Comparison of ENCODE assay signal across 8 cellular contexts in the genomic region with DNA sequence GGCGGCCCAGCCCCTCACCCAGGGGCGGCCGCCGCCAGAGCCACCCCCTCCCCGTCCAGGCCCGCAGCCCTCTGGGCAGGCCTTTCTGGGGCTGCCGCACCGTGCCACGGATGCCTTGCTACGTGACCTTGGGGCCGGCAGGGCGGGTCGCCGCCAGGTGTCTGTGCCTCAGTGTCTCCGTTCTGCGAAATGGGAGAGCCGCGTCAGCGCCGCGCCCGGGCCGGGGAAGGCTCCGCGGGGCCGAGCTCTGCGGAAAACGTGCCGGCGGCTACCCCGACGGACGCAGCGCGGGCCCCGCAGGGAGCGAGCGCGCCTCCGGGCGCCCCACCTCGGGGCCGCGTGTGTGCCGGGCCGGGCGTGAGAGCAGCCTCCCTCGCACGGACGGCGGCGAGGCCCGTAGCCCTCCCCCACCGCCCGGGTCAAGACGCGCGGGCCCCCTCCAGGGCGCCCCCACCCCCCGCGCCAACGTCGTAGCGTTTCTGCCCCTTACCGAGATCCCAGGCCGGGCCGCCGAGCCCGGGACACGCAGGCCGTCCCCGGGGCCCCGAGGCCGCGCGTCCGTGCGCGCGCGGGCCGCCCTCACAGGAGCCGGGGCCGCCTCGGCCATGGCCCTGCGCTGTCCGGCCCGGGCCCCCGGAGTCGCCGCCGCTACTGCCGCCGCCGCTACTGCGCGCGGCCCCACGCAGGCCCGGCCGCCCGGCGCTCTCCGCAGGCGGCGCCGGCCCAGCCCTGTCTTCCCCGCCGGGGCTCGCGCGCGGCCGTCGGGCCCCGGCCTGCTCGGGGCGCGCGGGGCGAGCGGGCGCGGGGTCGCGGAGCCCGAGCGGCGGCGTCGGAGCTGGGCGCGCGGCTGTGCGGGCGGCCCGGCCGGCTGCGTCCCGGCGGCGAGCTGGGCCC. TPM values are rescaled to one million over a fixed set of nuclear protein-coding genes. Genes with fewer than 3 reads are reported as not detected.
DNase-seq lines count a peak whose midpoint lies in the region; ATAC-seq and TF ChIP-seq lines count a peak whose summit lies in the region.

No MANE protein-coding gene starts in this region.

- no peak for TF ChIP-seq EP300 in sigmoid colon (IDR thresholded peaks at IDR 0.05)

- H2AFZ ChIP-seq in DND-41 (ENCODE audit: low read depth, low read length): no peak overlapping the region

- H3K27me3 ChIP-seq in DND-41 (ENCODE audit: insufficient read depth, low read length, poor library complexity): peaks cover 4% of the 10 kb centered on the region
- no peaks in the 10 kb centered on the region for H3K27me3 ChIP-seq in left ventricle myocardium inferior (ENCODE audit: low read depth)
- H3K27me3 ChIP-seq in sigmoid colon: no peaks in the 10 kb centered on the region

- peaks cover 4% of the 10 kb centered on the region; the same call in 1 of the 2 replicates for H4K20me1 ChIP-seq in DND-41 (ENCODE audit: insufficient read depth, low read length)

- H3K4me2 ChIP-seq in DND-41 (ENCODE audit: insufficient read depth, low read length): peak overlapping the region; percentile 79

- H3K4me1 ChIP-seq in DND-41 (ENCODE audit: insufficient read depth, low read length) (peaks cover 28% of the 10 kb centered on the region), left ventricle myocardium inferior (peaks cover 40% of the 10 kb centered on the region), sigmoid colon (peaks cover 0 to 26% (median 22%) of the 10 kb centered on the region in 4 donors)

- no peak for DNase-seq in DND-41
- DNase-seq in activated T-cell treated with anti-CD3 and anti-CD28 coated beads, Interleukin-2, amount 50 U/mL, for 48 hours: peak; percentile 48 to 54
- no peak for DNase-seq in left ventricle myocardium inferior
- no peak for DNase-seq in sigmoid colon
- no peak for DNase-seq in T-helper 9 cell
- DNase-seq in OCI-M2 (lab: John Stamatoyannopoulos, UW; ENCODE audit: unreplicated experiment): no peak

- intact Hi-C loops in left ventricle myocardium inferior (cut with micrococcal nuclease) (no loop called here), sigmoid colon (cut with DNase I) (loop anchor here (2.0 to 5.0 kb wide), 2 partner anchors 37 to 38 kb away; partner anchors contain the start of gene ZNF746)

- ATAC-seq in DND-41 (ENCODE audit: insufficient read depth, low read depth): peak; percentile 5; the same call in 1 of the 3 replicates
- peak; percentile 41 for ATAC-seq in GM19395 (IDR thresholded peaks at IDR 0.05; ENCODE audit: unreplicated experiment)
- peak; percentile 36 for ATAC-seq in HG03439 (IDR thresholded peaks at IDR 0.05; ENCODE audit: unreplicated experiment)

- no peaks in the 10 kb centered on the region for H3K9me3 ChIP-seq in DND-41 (ENCODE audit: insufficient read depth, low read length, severe bottlenecking)
- no peaks in the 10 kb centered on the region for H3K9me3 ChIP-seq in left ventricle myocardium inferior (replicated peaks)
- no peaks in the 10 kb centered on the region for H3K9me3 ChIP-seq in sigmoid colon

- H3K36me3 ChIP-seq in DND-41 (ENCODE audit: insufficient read depth, low read length) (peaks cover 16% of the 10 kb centered on the region), left ventricle myocardium inferior (peaks cover 22% of the 10 kb centered on the region), sigmoid colon (peaks cover 0 to 10% (median 10%) of the 10 kb centered on the region in 4 donors)

- H3K9ac ChIP-seq in DND-41 (ENCODE audit: low read depth, low read length): peak overlapping the region; percentile 90

- no peak overlapping the region for H3K27ac ChIP-seq in DND-41 (ENCODE audit: low read length)
- H3K27ac ChIP-seq in left ventricle myocardium inferior (replicated peaks): peak overlapping the region; percentile 88
- peak overlapping the region; percentile 40 to 80 (median 62) for H3K27ac ChIP-seq in sigmoid colon

- TF ChIP-seq CTCF in DND-41 (IDR thresholded peaks at IDR 0.05; ENCODE audit: borderline replicate concordance, extremely low read depth, low read length, poor library complexity, severe bottlenecking) (no peak), left ventricle myocardium inferior (IDR thresholded peaks at IDR 0.05; ENCODE audit: borderline replicate concordance) (no peak), sigmoid colon (IDR thresholded peaks at IDR 0.05) (no peak)

- peak overlapping the region in 1 of 2 experiments; percentile 89; a peak in 3 of 4 replicates for H3K4me3 ChIP-seq in DND-41 (ENCODE audit: low read depth in 1 of 2, low read length in 2 of 2)
- H3K4me3 ChIP-seq in left ventricle myocardium inferior: peak overlapping the region; percentile 87
- peak overlapping the region; percentile 37 to 72 (median 62) for H3K4me3 ChIP-seq in sigmoid colon

- peaks cover 42% of the 10 kb centered on the region for H3K79me2 ChIP-seq in DND-41 (ENCODE audit: insufficient read depth, low read length)

- TF ChIP-seq POLR2A in sigmoid colon (IDR thresholded peaks at IDR 0.05): no peak

- 1 to 2% methylated on average over 142 of the region's 142 CpGs for WGBS in sigmoid colon, 2 donors

RNA-seq across cellular contexts. Expression of gene ZNF777, which starts 1.1 kb away (rescaled TPM):
- 7.2 TPM for total RNA-seq in left ventricle myocardium inferior
- 1 to 10 TPM; 5.7 to 7.7 (median 6.6) TPM for total RNA-seq in sigmoid colon
- 1 to 10 TPM; 4.2 to 8.8 (median 7.2) TPM for polyA plus RNA-seq in sigmoid colon

RNA-seq across cellular contexts. Expression of gene ZNF746, which starts 37.8 kb away (rescaled TPM):
- total RNA-seq in left ventricle myocardium inferior (7.4 TPM), sigmoid colon (10 to 100 TPM; 16.4 to 18.9 (median 17.7) TPM)
- 1 to 10 TPM; 4.2 to 9.4 (median 4.4) TPM for polyA plus RNA-seq in sigmoid colon

Comparison
In these comparisons a context has a peak if more than half of its experiments do, and no peak if none do; other contexts are left out.
1. DNase-seq: peak in activated T-cell treated with anti-CD3 and anti-CD28 coated beads, Interleukin-2, amount 50 U/mL, for 48 hours (2 of 2); none in DND-41 (single experiment), left ventricle myocardium inferior (single experiment), sigmoid colon (single experiment), T-helper 9 cell (single experiment) and OCI-M2 (single experiment).
2. Peak in every context shown above with its lines, with median percentiles within 50 percentile points of each other: ATAC-seq.